15 cellular contexts compared by ENCODE assay signal in the genomic region with DNA sequence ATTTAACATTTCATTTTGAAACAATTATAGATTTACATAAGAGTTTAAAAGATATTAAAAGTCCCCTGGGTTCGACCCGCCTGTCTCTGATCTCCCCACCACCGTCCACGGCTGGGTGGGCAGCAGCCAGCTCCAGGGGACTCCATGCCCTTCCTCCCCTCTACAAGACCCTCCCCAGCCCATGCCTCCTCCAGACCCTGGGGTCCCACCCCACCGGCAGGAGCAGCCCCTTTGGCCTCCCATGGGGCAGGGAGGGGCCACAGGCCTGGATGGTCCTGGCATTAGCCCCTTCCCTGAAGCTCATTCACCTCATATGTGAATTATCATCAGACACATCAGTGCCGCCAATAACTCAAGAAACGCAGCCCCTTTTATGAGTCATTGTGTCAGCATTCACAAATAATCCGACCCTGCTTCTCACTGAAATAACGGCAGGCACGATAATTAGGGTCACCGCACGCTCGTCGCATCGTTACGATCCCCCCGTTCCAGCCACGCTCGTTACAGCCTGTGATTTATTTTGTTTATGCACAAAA.
DNase-seq lines count a peak whose midpoint lies in the region; ATAC-seq and TF ChIP-seq lines count a peak whose summit lies in the region.
"Had no signal": no experiment of that assay in that cellular context is flagged by ENCODE, and none has a peak within 500 bp of the region (broad histone marks: within the 10 kb centered on the region; RNA-seq: fewer than 3 reads in every experiment).

No MANE protein-coding gene starts in this region.

- H3K27ac Mint-ChIP-seq in type B pancreatic cell: no peak overlapping the region
- H3K27ac Mint-ChIP-seq in activated T-cell treated with anti-CD3 and anti-CD28 coated beads, Interleukin-2, amount 50 U/mL, for 72 hours: no peak overlapping the region
- H3K27ac Mint-ChIP-seq: CD4-positive, alpha-beta T cell; IgD-negative memory B cell had no signal

- H3K36me3 Mint-ChIP-seq in type B pancreatic cell: no peaks in the 10 kb centered on the region
- H3K36me3 Mint-ChIP-seq in activated T-cell treated with anti-CD3 and anti-CD28 coated beads, Interleukin-2, amount 50 U/mL, for 72 hours (ENCODE audit: insufficient read depth in 2 of 2): peaks cover 1 to 2% of the 10 kb centered on the region in 2 donors

- H3K27me3 Mint-ChIP-seq in type B pancreatic cell: peaks cover 57% of the 10 kb centered on the region
- peaks cover 13% of the 10 kb centered on the region for H3K27me3 Mint-ChIP-seq in activated T-cell treated with anti-CD3 and anti-CD28 coated beads, Interleukin-2, amount 50 U/mL, for 72 hours (ENCODE audit: low read depth)

- TF ChIP-seq CTCF in type B pancreatic cell (conservative IDR thresholded peaks at IDR 0.05): no peak

- H3K4me3 Mint-ChIP-seq in type B pancreatic cell: no peak overlapping the region
- H3K4me3 Mint-ChIP-seq in activated T-cell treated with anti-CD3 and anti-CD28 coated beads, Interleukin-2, amount 50 U/mL, for 72 hours: no peak overlapping the region
- H3K4me3 Mint-ChIP-seq: CD4-positive, alpha-beta T cell; IgD-negative memory B cell had no signal

- no peaks in the 10 kb centered on the region for H3K9me3 Mint-ChIP-seq in type B pancreatic cell
- H3K9me3 Mint-ChIP-seq in activated T-cell treated with anti-CD3 and anti-CD28 coated beads, Interleukin-2, amount 50 U/mL, for 72 hours: peaks cover 2% of the 10 kb centered on the region in 2 donors

- peak; percentile 55 for DNase-seq in activated effector memory CD4-positive, alpha-beta T cell treated with anti-CD3 and anti-CD28 coated beads, Interleukin-2, amount 50 U/mL, for 16 hours
- DNase-seq in activated effector memory CD4-positive, alpha-beta T cell treated with Interleukin-2 at 50 U/mL for 16 hours: no peak
- DNase-seq in mesenteric fat pad (ENCODE audit: low spot score) (peak; percentile 51), posterior vena cava (ENCODE audit: low spot score) (peak; percentile 58), type B pancreatic cell (ENCODE audit: extremely low spot score, unreplicated experiment) (peak; percentile 62)
- DNase-seq in activated T-cell treated with anti-CD3 and anti-CD28 coated beads, Interleukin-2, amount 50 U/mL, for 72 hours: no peak
- DNase-seq: Caco-2; CD4-positive, alpha-beta T cell; DMS79 treated with DMSO at 0.1 percent for 48 hours; GF-D8; KBM-7 had no signal

- intact Hi-C loops in posterior vena cava (cut with DNase I): no loop called here

- ATAC-seq in activated T-cell treated with anti-CD3 and anti-CD28 coated beads, Interleukin-2, amount 50 U/mL, for 72 hours (replicated peaks in 1 of 2): no peak
- ATAC-seq in HG03159 (IDR thresholded peaks at IDR 0.05; ENCODE audit: unreplicated experiment) (no peak), HG03045 (IDR thresholded peaks at IDR 0.05; ENCODE audit: unreplicated experiment) (no peak)
- ATAC-seq: HepG2 had no signal

- H3K4me1 Mint-ChIP-seq in type B pancreatic cell (ENCODE audit: unreplicated experiment): no peaks in the 10 kb centered on the region
- peaks cover 11% of the 10 kb centered on the region for H3K4me1 Mint-ChIP-seq in activated T-cell treated with anti-CD3 and anti-CD28 coated beads, Interleukin-2, amount 50 U/mL, for 72 hours (ENCODE audit: low read depth)
- H3K4me1 Mint-ChIP-seq: IgD-negative memory B cell had no signal

Comparison
In these comparisons a context has a peak if more than half of its experiments do, and no peak if none do; other contexts are left out.
1. DNase-seq: peak in activated effector memory CD4-positive, alpha-beta T cell treated with anti-CD3 and anti-CD28 coated beads, Interleukin-2, amount 50 U/mL, for 16 hours (single experiment), mesenteric fat pad (single experiment), posterior vena cava (single experiment) and type B pancreatic cell (single experiment); none in activated effector memory CD4-positive, alpha-beta T cell treated with Interleukin-2 at 50 U/mL for 16 hours (single experiment) and activated T-cell treated with anti-CD3 and anti-CD28 coated beads, Interleukin-2, amount 50 U/mL, for 72 hours (0 of 2).